In genomic region chr15:74906193-74906449, GRCh38 we compare ENCODE assay signal across 8 cellular contexts. TPM values are rescaled to one million over a fixed set of nuclear protein-coding genes. Genes with fewer than 3 reads are reported as not detected.
DNase-seq lines count a peak whose midpoint lies in the region; ATAC-seq and TF ChIP-seq lines count a peak whose summit lies in the region.

No MANE protein-coding gene starts in this region.

- ATAC-seq in HG03342 (IDR thresholded peaks at IDR 0.05; ENCODE audit: unreplicated experiment) = peak; percentile 15
- peak; percentile 42 for ATAC-seq in activated CD8-positive, alpha-beta T cell treated with anti-CD3 and anti-CD28 coated beads, Interleukin-2, amount 10 ng/mL, durations not matched to agents 7 days and 5 days

- peaks cover 41% of the 10 kb centered on the region for H3K36me3 Mint-ChIP-seq in activated CD8-positive, alpha-beta T cell treated with anti-CD3 and anti-CD28 coated beads, Interleukin-2, amount 10 ng/mL, durations not matched to agents 7 days and 5 days (ENCODE audit: low read depth)

- peak overlapping the region; percentile 92 for H3K4me3 Mint-ChIP-seq in activated CD8-positive, alpha-beta T cell treated with anti-CD3 and anti-CD28 coated beads, Interleukin-2, amount 10 ng/mL, durations not matched to agents 7 days and 5 days

- DNase-seq in NCI-H82 (lab: John Stamatoyannopoulos, UW) = peak; percentile 85
- DNase-seq in NCI-H82 treated with DMSO at 0.1 percent for 48 hours (lab: John Stamatoyannopoulos, UW; ENCODE audit: unreplicated experiment) = no peak
- peak; percentile 50 for DNase-seq in activated CD8-positive, alpha-beta T cell treated with anti-CD3 and anti-CD28 coated beads, Interleukin-2, amount 10 ng/mL, durations not matched to agents 7 days and 5 days
- peak; percentile 20 for DNase-seq in fibroblast of pulmonary artery (ENCODE audit: low read depth)
- DNase-seq in nucleus accumbens (lab: John Stamatoyannopoulos, UW) = peak in 31 of 56 donors; percentile 8 to 78 (median 52)
- no peak for DNase-seq in NCI-H1048 (lab: John Stamatoyannopoulos, UW)
- DNase-seq in GM19238 (ENCODE audit: insufficient read length, low spot score) = no peak

- H3K4me1 Mint-ChIP-seq in activated CD8-positive, alpha-beta T cell treated with anti-CD3 and anti-CD28 coated beads, Interleukin-2, amount 10 ng/mL, durations not matched to agents 7 days and 5 days (ENCODE audit: low read depth) = peaks cover 44% of the 10 kb centered on the region

- peak overlapping the region; percentile 82 for H3K4me3 ChIP-seq in fibroblast of pulmonary artery (replicated peaks; ENCODE audit: low read depth, low read length)

- CTCF ChIA-PET in activated CD8-positive, alpha-beta T cell treated with anti-CD3 and anti-CD28 coated beads, Interleukin-2, amount 10 ng/mL, durations not matched to agents 7 days and 5 days (lab: Charles Lee) = interaction anchor here (0.7 to 4.3 kb wide), 21 partner anchors 9 to 298 kb away, joined by 3 to 26 read pairs (median 4); partner anchors contain the start of genes MPI and ULK3

- TF ChIP-seq CTCF in fibroblast of pulmonary artery (IDR thresholded peaks at IDR 0.05; ENCODE audit: low read length, missing control alignments) = no peak

- H3K27me3 Mint-ChIP-seq in activated CD8-positive, alpha-beta T cell treated with anti-CD3 and anti-CD28 coated beads, Interleukin-2, amount 10 ng/mL, durations not matched to agents 7 days and 5 days (ENCODE audit: low read depth) = no peaks in the 10 kb centered on the region

- no peaks in the 10 kb centered on the region for H3K9me3 Mint-ChIP-seq in activated CD8-positive, alpha-beta T cell treated with anti-CD3 and anti-CD28 coated beads, Interleukin-2, amount 10 ng/mL, durations not matched to agents 7 days and 5 days (ENCODE audit: insufficient read depth)

- H3K27ac Mint-ChIP-seq in activated CD8-positive, alpha-beta T cell treated with anti-CD3 and anti-CD28 coated beads, Interleukin-2, amount 10 ng/mL, durations not matched to agents 7 days and 5 days = peak overlapping the region; percentile 80

- POLR2A ChIA-PET in activated CD8-positive, alpha-beta T cell treated with anti-CD3 and anti-CD28 coated beads, Interleukin-2, amount 10 ng/mL, durations not matched to agents 7 days and 5 days (lab: Charles Lee) = interaction anchor here (0.8 to 1.7 kb wide), 12 partner anchors 9 to 128 kb away, joined by 3 to 16 read pairs (median 4); partner anchors contain the start of genes COX5A and RPP25

RNA-seq across cellular contexts. Expression of gene FAM219B, which starts 0.5 kb away (rescaled TPM):
- 10 to 100 TPM; 61.3 to 72.5 TPM for total RNA-seq in activated CD8-positive, alpha-beta T cell treated with anti-CD3 and anti-CD28 coated beads, Interleukin-2, amount 10 ng/mL, durations not matched to agents 7 days and 5 days

RNA-seq across cellular contexts. Expression of gene MPI, which starts 16.3 kb away (rescaled TPM):
- 10 to 100 TPM; 55.7 to 56.7 TPM for total RNA-seq in activated CD8-positive, alpha-beta T cell treated with anti-CD3 and anti-CD28 coated beads, Interleukin-2, amount 10 ng/mL, durations not matched to agents 7 days and 5 days

RNA-seq across cellular contexts. Expression of gene COX5A, which starts 31.8 kb away (rescaled TPM):
- total RNA-seq in activated CD8-positive, alpha-beta T cell treated with anti-CD3 and anti-CD28 coated beads, Interleukin-2, amount 10 ng/mL, durations not matched to agents 7 days and 5 days = 100 to 1,000 TPM; 305 to 313 TPM

RNA-seq across cellular contexts. Expression of gene SCAMP2, which starts 33.0 kb away (rescaled TPM):
- total RNA-seq in activated CD8-positive, alpha-beta T cell treated with anti-CD3 and anti-CD28 coated beads, Interleukin-2, amount 10 ng/mL, durations not matched to agents 7 days and 5 days = 100 to 1,000 TPM in 1 of 2 experiments, 10 to 100 TPM in 1; 96.9 to 105 TPM

RNA-seq across cellular contexts. Expression of gene RPP25, which starts 50.5 kb away (rescaled TPM):
- total RNA-seq in activated CD8-positive, alpha-beta T cell treated with anti-CD3 and anti-CD28 coated beads, Interleukin-2, amount 10 ng/mL, durations not matched to agents 7 days and 5 days = 1 to 10 TPM; 6.5 to 7.2 TPM

Comparison
In these comparisons a context has a peak if more than half of its experiments do, and no peak if none do; other contexts are left out.
1. DNase-seq: peak in NCI-H82 (single experiment), activated CD8-positive, alpha-beta T cell treated with anti-CD3 and anti-CD28 coated beads, Interleukin-2, amount 10 ng/mL, durations not matched to agents 7 days and 5 days (single experiment), fibroblast of pulmonary artery (single experiment) and nucleus accumbens (31 of 56); none in NCI-H82 treated with DMSO at 0.1 percent for 48 hours (single experiment), NCI-H1048 (single experiment) and GM19238 (single experiment).